Comparison of ENCODE assay signal across 9 cellular contexts in genomic region chr1:36486436-36487335, GRCh38. TPM values are rescaled to one million over a fixed set of nuclear protein-coding genes. Genes with fewer than 3 reads are reported as not detected.
DNase-seq lines count a peak whose midpoint lies in the region; ATAC-seq and TF ChIP-seq lines count a peak whose summit lies in the region.
"Had no signal": no experiment of that assay in that cellular context is flagged by ENCODE, and none has a peak within 500 bp of the region (broad histone marks: within the 10 kb centered on the region; RNA-seq: fewer than 3 reads in every experiment).

No MANE protein-coding gene starts in this region.

- H3K27ac ChIP-seq in OCI-LY3 (ENCODE audit: low read length) (peak overlapping the region; percentile 37; the same call in 1 of the 2 replicates), osteoblast (ENCODE audit: low read depth, low read length) (no peak overlapping the region)

- H3K27ac Mint-ChIP-seq in stimulated activated naive CD8-positive, alpha-beta T cell treated with anti-CD3 and anti-CD28 coated beads, Interleukin-15, amount 100 ng/mL, for 72 hours = peak overlapping the region in 1 of 2 donors; percentile 7

- peaks cover 11% of the 10 kb centered on the region for H3K4me1 Mint-ChIP-seq in stimulated activated naive CD8-positive, alpha-beta T cell treated with anti-CD3 and anti-CD28 coated beads, Interleukin-15, amount 100 ng/mL, for 72 hours

- H3K79me2 ChIP-seq in OCI-LY3 (ENCODE audit: low read length) (no peaks in the 10 kb centered on the region), osteoblast (ENCODE audit: insufficient read depth, low read length) (no peaks in the 10 kb centered on the region)

- no peaks in the 10 kb centered on the region for H3K9me3 Mint-ChIP-seq in stimulated activated naive CD8-positive, alpha-beta T cell treated with anti-CD3 and anti-CD28 coated beads, Interleukin-15, amount 100 ng/mL, for 72 hours

- H3K4me3 ChIP-seq in GM12865 (ENCODE audit: low read depth, low read length) = no peak overlapping the region
- peak overlapping the region; percentile 54 for H3K4me3 ChIP-seq in OCI-LY3 (ENCODE audit: low read length)
- H3K4me3 ChIP-seq in fibroblast of pulmonary artery (replicated peaks; ENCODE audit: low read depth, low read length) = no peak overlapping the region
- H3K4me3 ChIP-seq in osteoblast (ENCODE audit: insufficient read depth, low read length) = no peak overlapping the region

- H3K4me1 ChIP-seq in OCI-LY3 (ENCODE audit: low read length) (peaks cover 13% of the 10 kb centered on the region), osteoblast (ENCODE audit: insufficient read depth, low read length) (no peaks in the 10 kb centered on the region)

- no peak for TF ChIP-seq CTCF in GM12865 (IDR thresholded peaks at IDR 0.05; ENCODE audit: insufficient read depth, low read depth, low read length, missing control alignments)
- TF ChIP-seq CTCF in OCI-LY3 (IDR thresholded peaks at IDR 0.05; ENCODE audit: low read depth, low read length) = no peak
- TF ChIP-seq CTCF in fibroblast of pulmonary artery (IDR thresholded peaks at IDR 0.05; ENCODE audit: low read length, missing control alignments) = no peak
- no peak for TF ChIP-seq CTCF in osteoblast (IDR thresholded peaks at IDR 0.05; ENCODE audit: extremely low read depth, low read depth, low read length)

- H3K36me3 ChIP-seq in OCI-LY3 (replicated peaks; ENCODE audit: low read depth, low read length) = no peaks in the 10 kb centered on the region
- no peaks in the 10 kb centered on the region for H3K36me3 ChIP-seq in osteoblast (ENCODE audit: insufficient read depth, low read length)

- H2AFZ ChIP-seq in OCI-LY3 (ENCODE audit: low read depth, low read length) (peak overlapping the region; percentile 87), osteoblast (ENCODE audit: low read length) (no peak overlapping the region)

- H3K27me3 ChIP-seq in OCI-LY3 (ENCODE audit: low read depth, low read length) (no peaks in the 10 kb centered on the region), osteoblast (ENCODE audit: insufficient read depth, low read length) (peaks cover 17% of the 10 kb centered on the region)

- H3K9ac ChIP-seq in OCI-LY3 (ENCODE audit: low read length) = peak overlapping the region; percentile 39; the same call in 1 of the 2 replicates

- H4K20me1 ChIP-seq in OCI-LY3 (ENCODE audit: insufficient read depth, low read length) (no peaks in the 10 kb centered on the region), osteoblast (ENCODE audit: insufficient read depth, low read length) (no peaks in the 10 kb centered on the region)

- H3K4me3 Mint-ChIP-seq in stimulated activated naive CD8-positive, alpha-beta T cell treated with anti-CD3 and anti-CD28 coated beads, Interleukin-15, amount 100 ng/mL, for 72 hours = no peak overlapping the region

- no peak for ATAC-seq in stimulated activated naive CD8-positive, alpha-beta T cell treated with anti-CD3 and anti-CD28 coated beads, Interleukin-15, amount 100 ng/mL, for 72 hours

- DNase-seq in GM12865 (ENCODE audit: low read depth) = peak; percentile 41
- DNase-seq in fibroblast of pulmonary artery (ENCODE audit: low read depth) = peak; percentile 46
- peak; percentile 36 for DNase-seq in osteoblast (ENCODE audit: insufficient read length, low spot score, missing footprints)
- no peak for DNase-seq in AG08396 (ENCODE audit: low spot score)
- no peak for DNase-seq in stimulated activated naive CD8-positive, alpha-beta T cell treated with anti-CD3 and anti-CD28 coated beads, Interleukin-15, amount 100 ng/mL, for 72 hours
- no peak for DNase-seq in NCI-H446 (lab: John Stamatoyannopoulos, UW)
- no peak for DNase-seq in NCI-H2107 (lab: John Stamatoyannopoulos, UW)

- peaks cover 9% of the 10 kb centered on the region for H3K27me3 Mint-ChIP-seq in stimulated activated naive CD8-positive, alpha-beta T cell treated with anti-CD3 and anti-CD28 coated beads, Interleukin-15, amount 100 ng/mL, for 72 hours

- peak overlapping the region; percentile 70 for H3K4me2 ChIP-seq in OCI-LY3 (ENCODE audit: low read length)
- no peak overlapping the region for H3K4me2 ChIP-seq in osteoblast (ENCODE audit: insufficient read depth, low read length)

- H3K9me3 ChIP-seq in OCI-LY3 (ENCODE audit: insufficient read depth, low read length) (no peaks in the 10 kb centered on the region), osteoblast (ENCODE audit: low read depth, low read length) (no peaks in the 10 kb centered on the region)

RNA-seq across cellular contexts. Expression of gene CSF3R, which starts 4.0 kb away (rescaled TPM):
- not detected in 2 replicates for total RNA-seq in osteoblast
- total RNA-seq: activated CD8-positive, alpha-beta memory T cell treated with anti-CD3 and anti-CD28 coated beads for 36 hours had no signal

RNA-seq across cellular contexts. Expression of gene MRPS15, which starts 22.5 kb away (rescaled TPM):
- 77.1 and 77.2 TPM in 2 replicates for total RNA-seq in osteoblast

RNA-seq across cellular contexts. Expression of gene OSCP1, which starts 36.4 kb away (rescaled TPM):
- 14.5 and 15.6 TPM in 2 replicates for total RNA-seq in osteoblast

Comparison
In these comparisons a context has a peak if more than half of its experiments do, and no peak if none do; other contexts are left out.
1. DNase-seq: peak in GM12865 (single experiment), fibroblast of pulmonary artery (single experiment) and osteoblast (single experiment); none in AG08396 (single experiment), stimulated activated naive CD8-positive, alpha-beta T cell treated with anti-CD3 and anti-CD28 coated beads, Interleukin-15, amount 100 ng/mL, for 72 hours (0 of 2), NCI-H446 (0 of 2) and NCI-H2107 (single experiment).